1 cellular context compared by ENCODE assay signal in the genomic region with DNA sequence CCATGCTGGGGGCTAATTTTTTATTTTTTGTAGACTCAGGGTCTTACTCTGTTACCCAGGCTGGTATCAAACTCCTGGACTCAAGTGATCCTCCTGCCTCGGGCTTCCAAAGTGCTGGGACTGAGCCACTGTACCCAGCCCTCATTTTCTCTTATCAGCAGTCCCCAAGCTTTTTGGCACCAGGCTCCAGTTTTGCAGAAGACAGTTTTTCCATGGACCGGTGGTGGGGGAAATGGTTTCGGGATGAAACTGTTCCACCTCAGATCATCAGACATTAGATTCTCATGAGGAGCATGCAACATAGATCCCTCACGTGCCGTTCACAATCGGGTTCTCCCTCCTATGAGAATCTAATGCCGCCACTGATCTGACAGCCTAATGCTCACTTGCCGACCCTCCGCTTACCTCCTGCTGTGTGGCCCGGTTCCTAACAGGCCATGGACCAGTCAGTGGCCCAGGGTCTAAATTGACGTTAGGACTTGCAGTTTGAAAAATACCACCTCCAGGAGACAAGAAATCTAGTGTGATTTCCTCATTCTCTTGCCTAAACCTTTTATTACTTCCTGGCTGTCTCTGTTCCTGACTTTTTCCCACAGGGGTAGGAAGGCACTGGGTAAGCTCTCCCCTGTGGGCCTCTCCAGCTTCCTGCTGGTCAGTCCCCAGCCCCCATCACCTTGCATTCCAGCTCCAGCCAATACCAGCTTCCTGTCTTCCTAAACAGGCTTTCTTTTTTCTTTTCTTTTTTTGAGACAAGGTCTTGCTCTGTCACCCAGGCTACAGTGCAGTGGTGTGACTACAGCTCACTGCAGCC.
TF ChIP-seq lines count a peak whose summit lies in the region.

No MANE protein-coding gene starts in this region.

TF ChIP-seq in HepG2, 621 proteins besides CTCF, POLR2A, EP300 and RAD21 (continued from another document and continues in another):
- TF ChIP-seq, protein P1, sequence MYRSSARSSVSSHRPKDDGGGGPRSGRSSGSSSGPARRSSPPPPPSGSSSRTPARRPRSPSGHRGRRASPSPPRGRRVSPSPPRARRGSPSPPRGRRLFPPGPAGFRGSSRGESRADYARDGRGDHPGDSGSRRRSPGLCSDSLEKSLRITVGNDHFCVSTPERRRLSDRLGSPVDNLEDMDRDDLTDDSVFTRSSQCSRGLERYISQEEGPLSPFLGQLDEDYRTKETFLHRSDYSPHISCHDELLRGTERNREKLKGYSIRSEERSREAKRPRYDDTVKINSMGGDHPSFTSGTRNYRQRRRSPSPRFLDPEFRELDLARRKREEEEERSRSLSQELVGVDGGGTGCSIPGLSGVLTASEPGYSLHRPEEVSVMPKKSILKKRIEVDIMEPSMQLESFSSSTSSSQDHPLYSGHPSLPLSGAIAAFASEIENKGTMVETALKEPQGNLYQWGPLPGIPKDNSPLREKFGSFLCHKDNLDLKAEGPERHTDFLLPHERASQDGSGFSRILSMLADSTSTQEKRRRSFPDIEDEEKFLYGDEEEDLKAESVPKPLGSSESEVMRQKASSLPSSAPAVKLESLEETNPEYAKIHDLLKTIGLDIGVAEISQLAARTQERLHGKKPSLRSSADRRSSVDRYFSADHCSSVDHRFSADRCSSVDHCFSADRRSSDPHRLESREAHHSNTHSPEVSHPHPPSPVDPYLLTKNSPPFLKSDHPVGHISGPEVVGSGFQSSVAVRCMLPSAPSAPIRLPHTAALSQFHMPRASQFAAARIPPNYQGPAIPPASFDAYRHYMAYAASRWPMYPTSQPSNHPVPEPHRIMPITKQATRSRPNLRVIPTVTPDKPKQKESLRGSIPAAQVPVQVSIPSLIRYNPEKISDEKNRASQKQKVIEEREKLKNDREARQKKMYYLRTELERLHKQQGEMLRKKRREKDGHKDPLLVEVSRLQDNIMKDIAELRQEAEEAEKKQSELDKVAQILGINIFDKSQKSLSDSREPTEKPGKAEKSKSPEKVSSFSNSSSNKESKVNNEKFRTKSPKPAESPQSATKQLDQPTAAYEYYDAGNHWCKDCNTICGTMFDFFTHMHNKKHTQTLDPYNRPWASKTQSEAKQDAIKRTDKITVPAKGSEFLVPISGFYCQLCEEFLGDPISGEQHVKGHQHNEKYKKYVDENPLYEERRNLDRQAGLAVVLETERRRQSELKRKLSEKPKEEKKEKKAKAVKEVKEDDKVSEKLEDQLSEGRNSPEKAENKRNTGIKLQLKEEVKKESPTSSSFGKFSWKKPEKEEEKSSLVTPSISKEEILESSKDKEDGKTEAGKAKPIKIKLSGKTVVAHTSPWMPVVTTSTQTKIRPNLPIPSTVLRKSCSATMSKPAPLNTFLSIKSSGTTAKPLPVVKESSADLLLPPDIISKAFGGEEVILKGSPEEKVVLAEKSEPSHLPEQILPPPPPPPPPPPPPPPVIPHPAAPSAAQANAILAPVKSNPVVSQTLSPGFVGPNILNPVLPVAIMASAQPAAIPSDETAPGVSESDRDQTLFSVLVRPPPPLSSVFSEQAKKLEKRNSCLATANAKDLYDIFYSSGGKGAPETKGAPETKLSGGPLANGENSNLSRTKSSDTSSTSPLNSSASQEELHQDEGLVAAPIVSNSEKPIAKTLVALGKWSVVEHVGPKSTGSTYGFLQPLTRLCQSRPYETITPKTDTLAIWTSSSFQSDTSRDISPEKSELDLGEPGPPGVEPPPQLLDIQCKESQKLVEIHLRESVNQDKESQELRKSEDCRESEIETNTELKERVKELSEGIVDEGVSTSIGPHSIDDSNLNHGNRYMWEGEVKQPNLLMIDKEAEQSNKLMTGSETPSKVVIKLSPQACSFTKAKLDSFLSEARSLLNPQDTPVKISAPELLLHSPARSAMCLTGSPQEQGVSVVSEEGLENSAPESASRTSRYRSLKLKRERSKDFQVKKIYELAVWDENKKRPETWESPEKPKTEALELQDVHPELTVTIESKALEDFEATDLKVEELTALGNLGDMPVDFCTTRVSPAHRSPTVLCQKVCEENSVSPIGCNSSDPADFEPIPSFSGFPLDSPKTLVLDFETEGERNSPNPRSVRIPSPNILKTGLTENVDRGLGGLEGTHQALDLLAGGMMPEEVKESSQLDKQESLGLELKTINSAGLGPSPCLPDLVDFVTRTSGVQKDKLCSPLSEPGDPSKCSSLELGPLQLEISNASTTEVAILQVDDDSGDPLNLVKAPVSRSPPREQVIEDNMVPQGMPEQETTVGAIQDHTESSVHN (CRISPR knock-in tag; IDR thresholded peaks at IDR 0.05), result no peak
- TF ChIP-seq ZC3H13 (CRISPR knock-in tag; IDR thresholded peaks at IDR 0.05) (no peak), CBFB (CRISPR knock-in tag; IDR thresholded peaks at IDR 0.05) (no peak), ZNF34 (CRISPR knock-in tag; IDR thresholded peaks at IDR 0.05; ENCODE audit: borderline replicate concordance) (no peak), ZFP1 (CRISPR knock-in tag; IDR thresholded peaks at IDR 0.05) (peak; percentile 37; the same call in 1 of the 2 replicates), RBM39 (IDR thresholded peaks at IDR 0.05; ENCODE audit: low read depth, low read length, poor library complexity, severe bottlenecking) (no peak), SIX1 (CRISPR knock-in tag; IDR thresholded peaks at IDR 0.05; ENCODE audit: borderline replicate concordance) (no peak; the same call in 1 of the 2 replicates), RBFOX2 (IDR thresholded peaks at IDR 0.05; ENCODE audit: low read depth, low read length) (no peak), KAT7 (CRISPR knock-in tag; IDR thresholded peaks at IDR 0.05; ENCODE audit: borderline replicate concordance) (no peak), IKZF1 (IDR thresholded peaks at IDR 0.05) (no peak), EZH2 (conservative IDR thresholded peaks at IDR 0.05; ENCODE audit: low read depth, low read length) (no peak), ZNF235 (CRISPR knock-in tag; IDR thresholded peaks at IDR 0.05; ENCODE audit: borderline replicate concordance) (no peak), BORCS8-MEF2B (CRISPR knock-in tag; IDR thresholded peaks at IDR 0.05) (no peak), CREM (IDR thresholded peaks at IDR 0.05) (no peak), CREM (CRISPR knock-in tag; IDR thresholded peaks at IDR 0.05) (no peak), HNRNPL (IDR thresholded peaks at IDR 0.05; ENCODE audit: low read depth, low read length) (no peak), ZSCAN30 (CRISPR knock-in tag; IDR thresholded peaks at IDR 0.05) (no peak), ARNT (IDR thresholded peaks at IDR 0.05) (no peak), ISL2 (CRISPR knock-in tag; IDR thresholded peaks at IDR 0.05) (no peak), ZSCAN22 (CRISPR knock-in tag; IDR thresholded peaks at IDR 0.05) (no peak), ZNF224 (CRISPR knock-in tag; IDR thresholded peaks at IDR 0.05) (no peak), ELF4 (CRISPR knock-in tag; IDR thresholded peaks at IDR 0.05; ENCODE audit: borderline replicate concordance) (no peak)
- TF ChIP-seq, protein P2, sequence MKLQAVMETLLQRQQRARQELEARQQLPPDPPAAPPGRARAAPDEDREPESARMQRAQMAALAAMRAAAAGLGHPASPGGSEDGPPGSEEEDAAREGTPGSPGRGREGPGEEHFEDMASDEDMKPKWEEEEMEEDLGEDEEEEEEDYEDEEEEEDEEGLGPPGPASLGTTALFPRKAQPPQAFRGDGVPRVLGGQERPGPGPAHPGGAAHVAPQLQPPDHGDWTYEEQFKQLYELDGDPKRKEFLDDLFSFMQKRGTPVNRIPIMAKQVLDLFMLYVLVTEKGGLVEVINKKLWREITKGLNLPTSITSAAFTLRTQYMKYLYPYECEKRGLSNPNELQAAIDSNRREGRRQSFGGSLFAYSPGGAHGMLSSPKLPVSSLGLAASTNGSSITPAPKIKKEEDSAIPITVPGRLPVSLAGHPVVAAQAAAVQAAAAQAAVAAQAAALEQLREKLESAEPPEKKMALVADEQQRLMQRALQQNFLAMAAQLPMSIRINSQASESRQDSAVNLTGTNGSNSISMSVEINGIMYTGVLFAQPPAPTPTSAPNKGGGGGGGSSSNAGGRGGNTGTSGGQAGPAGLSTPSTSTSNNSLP (IDR thresholded peaks at IDR 0.05; ENCODE audit: low read depth, low read length), result no peak
- TF ChIP-seq, protein P3, sequence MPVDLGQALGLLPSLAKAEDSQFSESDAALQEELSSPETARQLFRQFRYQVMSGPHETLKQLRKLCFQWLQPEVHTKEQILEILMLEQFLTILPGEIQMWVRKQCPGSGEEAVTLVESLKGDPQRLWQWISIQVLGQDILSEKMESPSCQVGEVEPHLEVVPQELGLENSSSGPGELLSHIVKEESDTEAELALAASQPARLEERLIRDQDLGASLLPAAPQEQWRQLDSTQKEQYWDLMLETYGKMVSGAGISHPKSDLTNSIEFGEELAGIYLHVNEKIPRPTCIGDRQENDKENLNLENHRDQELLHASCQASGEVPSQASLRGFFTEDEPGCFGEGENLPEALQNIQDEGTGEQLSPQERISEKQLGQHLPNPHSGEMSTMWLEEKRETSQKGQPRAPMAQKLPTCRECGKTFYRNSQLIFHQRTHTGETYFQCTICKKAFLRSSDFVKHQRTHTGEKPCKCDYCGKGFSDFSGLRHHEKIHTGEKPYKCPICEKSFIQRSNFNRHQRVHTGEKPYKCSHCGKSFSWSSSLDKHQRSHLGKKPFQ (CRISPR knock-in tag; IDR thresholded peaks at IDR 0.05; ENCODE audit: insufficient replicate concordance), result peak; percentile 98
- TF ChIP-seq, protein P4, sequence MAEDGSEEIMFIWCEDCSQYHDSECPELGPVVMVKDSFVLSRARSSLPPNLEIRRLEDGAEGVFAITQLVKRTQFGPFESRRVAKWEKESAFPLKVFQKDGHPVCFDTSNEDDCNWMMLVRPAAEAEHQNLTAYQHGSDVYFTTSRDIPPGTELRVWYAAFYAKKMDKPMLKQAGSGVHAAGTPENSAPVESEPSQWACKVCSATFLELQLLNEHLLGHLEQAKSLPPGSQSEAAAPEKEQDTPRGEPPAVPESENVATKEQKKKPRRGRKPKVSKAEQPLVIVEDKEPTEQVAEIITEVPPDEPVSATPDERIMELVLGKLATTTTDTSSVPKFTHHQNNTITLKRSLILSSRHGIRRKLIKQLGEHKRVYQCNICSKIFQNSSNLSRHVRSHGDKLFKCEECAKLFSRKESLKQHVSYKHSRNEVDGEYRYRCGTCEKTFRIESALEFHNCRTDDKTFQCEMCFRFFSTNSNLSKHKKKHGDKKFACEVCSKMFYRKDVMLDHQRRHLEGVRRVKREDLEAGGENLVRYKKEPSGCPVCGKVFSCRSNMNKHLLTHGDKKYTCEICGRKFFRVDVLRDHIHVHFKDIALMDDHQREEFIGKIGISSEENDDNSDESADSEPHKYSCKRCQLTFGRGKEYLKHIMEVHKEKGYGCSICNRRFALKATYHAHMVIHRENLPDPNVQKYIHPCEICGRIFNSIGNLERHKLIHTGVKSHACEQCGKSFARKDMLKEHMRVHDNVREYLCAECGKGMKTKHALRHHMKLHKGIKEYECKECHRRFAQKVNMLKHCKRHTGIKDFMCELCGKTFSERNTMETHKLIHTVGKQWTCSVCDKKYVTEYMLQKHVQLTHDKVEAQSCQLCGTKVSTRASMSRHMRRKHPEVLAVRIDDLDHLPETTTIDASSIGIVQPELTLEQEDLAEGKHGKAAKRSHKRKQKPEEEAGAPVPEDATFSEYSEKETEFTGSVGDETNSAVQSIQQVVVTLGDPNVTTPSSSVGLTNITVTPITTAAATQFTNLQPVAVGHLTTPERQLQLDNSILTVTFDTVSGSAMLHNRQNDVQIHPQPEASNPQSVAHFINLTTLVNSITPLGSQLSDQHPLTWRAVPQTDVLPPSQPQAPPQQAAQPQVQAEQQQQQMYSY (CRISPR knock-in tag; IDR thresholded peaks at IDR 0.05), result no peak
- TF ChIP-seq, protein P5, sequence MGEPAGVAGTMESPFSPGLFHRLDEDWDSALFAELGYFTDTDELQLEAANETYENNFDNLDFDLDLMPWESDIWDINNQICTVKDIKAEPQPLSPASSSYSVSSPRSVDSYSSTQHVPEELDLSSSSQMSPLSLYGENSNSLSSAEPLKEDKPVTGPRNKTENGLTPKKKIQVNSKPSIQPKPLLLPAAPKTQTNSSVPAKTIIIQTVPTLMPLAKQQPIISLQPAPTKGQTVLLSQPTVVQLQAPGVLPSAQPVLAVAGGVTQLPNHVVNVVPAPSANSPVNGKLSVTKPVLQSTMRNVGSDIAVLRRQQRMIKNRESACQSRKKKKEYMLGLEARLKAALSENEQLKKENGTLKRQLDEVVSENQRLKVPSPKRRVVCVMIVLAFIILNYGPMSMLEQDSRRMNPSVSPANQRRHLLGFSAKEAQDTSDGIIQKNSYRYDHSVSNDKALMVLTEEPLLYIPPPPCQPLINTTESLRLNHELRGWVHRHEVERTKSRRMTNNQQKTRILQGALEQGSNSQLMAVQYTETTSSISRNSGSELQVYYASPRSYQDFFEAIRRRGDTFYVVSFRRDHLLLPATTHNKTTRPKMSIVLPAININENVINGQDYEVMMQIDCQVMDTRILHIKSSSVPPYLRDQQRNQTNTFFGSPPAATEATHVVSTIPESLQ (CRISPR knock-in tag; conservative IDR thresholded peaks at IDR 0.05), result no peak
- TF ChIP-seq, protein P6, sequence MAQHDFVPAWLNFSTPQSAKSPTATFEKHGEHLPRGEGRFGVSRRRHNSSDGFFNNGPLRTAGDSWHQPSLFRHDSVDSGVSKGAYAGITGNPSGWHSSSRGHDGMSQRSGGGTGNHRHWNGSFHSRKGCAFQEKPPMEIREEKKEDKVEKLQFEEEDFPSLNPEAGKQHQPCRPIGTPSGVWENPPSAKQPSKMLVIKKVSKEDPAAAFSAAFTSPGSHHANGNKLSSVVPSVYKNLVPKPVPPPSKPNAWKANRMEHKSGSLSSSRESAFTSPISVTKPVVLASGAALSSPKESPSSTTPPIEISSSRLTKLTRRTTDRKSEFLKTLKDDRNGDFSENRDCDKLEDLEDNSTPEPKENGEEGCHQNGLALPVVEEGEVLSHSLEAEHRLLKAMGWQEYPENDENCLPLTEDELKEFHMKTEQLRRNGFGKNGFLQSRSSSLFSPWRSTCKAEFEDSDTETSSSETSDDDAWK (CRISPR knock-in tag; IDR thresholded peaks at IDR 0.05), result no peak
- TF ChIP-seq, protein P7, sequence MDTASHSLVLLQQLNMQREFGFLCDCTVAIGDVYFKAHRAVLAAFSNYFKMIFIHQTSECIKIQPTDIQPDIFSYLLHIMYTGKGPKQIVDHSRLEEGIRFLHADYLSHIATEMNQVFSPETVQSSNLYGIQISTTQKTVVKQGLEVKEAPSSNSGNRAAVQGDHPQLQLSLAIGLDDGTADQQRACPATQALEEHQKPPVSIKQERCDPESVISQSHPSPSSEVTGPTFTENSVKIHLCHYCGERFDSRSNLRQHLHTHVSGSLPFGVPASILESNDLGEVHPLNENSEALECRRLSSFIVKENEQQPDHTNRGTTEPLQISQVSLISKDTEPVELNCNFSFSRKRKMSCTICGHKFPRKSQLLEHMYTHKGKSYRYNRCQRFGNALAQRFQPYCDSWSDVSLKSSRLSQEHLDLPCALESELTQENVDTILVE (CRISPR knock-in tag; IDR thresholded peaks at IDR 0.05), result peak; percentile 33; the same call in 1 of the 2 replicates
- TF ChIP-seq, protein P8, sequence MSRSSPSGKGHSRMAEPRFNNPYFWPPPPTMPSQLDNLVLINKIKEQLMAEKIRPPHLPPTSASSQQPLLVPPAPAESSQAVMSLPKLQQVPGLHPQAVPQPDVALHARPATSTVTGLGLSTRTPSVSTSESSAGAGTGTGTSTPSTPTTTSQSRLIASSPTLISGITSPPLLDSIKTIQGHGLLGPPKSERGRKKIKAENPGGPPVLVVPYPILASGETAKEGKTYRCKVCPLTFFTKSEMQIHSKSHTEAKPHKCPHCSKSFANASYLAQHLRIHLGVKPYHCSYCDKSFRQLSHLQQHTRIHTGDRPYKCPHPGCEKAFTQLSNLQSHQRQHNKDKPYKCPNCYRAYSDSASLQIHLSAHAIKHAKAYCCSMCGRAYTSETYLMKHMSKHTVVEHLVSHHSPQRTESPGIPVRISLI (CRISPR knock-in tag; IDR thresholded peaks at IDR 0.05; ENCODE audit: borderline replicate concordance), result peak; percentile 85; the same call in 1 of the 2 replicates
